Comparison of ENCODE assay signal across 8 cellular contexts in the genomic region with DNA sequence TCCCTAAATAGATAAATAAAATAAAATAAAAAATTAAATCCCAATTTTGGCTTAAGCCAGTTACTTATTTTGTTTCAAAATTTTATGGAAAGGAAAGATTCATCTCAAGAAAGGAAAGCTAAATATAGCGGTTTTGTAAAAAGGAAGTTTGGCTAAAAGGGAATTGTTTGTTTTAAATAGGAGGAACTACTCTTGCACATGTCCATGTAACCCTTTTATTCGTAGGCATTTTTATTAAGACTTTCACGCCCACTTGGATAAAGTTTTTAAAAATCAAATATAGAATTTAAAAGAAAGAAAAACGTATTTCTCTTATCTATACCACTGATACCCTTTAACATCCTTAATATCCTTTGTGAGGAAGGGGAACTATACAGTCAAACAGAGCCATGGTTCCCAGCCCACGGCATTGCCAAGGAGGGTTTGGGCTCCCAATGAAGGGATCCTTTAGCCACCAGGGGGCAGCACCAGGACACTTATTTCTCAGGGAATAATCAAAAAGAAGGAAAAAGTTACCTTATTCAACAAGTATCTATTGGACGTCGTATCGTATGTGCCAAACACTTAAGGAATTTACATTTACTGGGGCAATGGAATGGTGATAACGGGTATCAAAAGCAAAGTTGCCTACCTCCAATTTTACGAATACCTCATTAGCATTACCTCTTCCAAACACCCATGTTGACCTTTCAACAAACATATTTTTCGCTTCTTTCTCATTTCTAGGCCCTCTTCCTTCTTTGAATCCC. TPM values are rescaled to one million over a fixed set of nuclear protein-coding genes. Genes with fewer than 3 reads are reported as not detected.
A peak's percentile ranks its signal among the peaks of the same experiment; 100 is the strongest.
DNase-seq lines count a peak whose midpoint lies in the region; ATAC-seq and TF ChIP-seq lines count a peak whose summit lies in the region.

No MANE protein-coding gene starts in this region.

- POLR2A ChIA-PET in Caco-2 (lab: Charles Lee), result no interaction called here

- H3K27ac Mint-ChIP-seq in Caco-2 (ENCODE audit: unreplicated experiment), result no peak overlapping the region
- no peak overlapping the region for H3K27ac Mint-ChIP-seq in activated naive CD4-positive, alpha-beta T cell treated with anti-CD3 and anti-CD28 coated beads, Interleukin-2, amount 10 ng/mL, durations not matched to agents 7 days and 5 days

- H4K20me1 ChIP-seq in Karpas-422 (ENCODE audit: insufficient read depth, low read depth, low read length), result no peaks in the 10 kb centered on the region

- H3K14ac ChIP-seq in trophoblast cell (ENCODE audit: low read length), result no peak overlapping the region

- H2AK5ac ChIP-seq in trophoblast cell (ENCODE audit: low read length), result no peak overlapping the region

- peaks cover 2% of the 10 kb centered on the region for H3K79me1 ChIP-seq in trophoblast cell (ENCODE audit: low read length)

- peaks cover 14% of the 10 kb centered on the region for H3K4me1 ChIP-seq in Caco-2
- no peaks in the 10 kb centered on the region for H3K4me1 ChIP-seq in Karpas-422 (ENCODE audit: low read length)
- peaks cover 0 to 2% of the 10 kb centered on the region in 2 experiments for H3K4me1 ChIP-seq in trophoblast cell (ENCODE audit: control insufficient read depth in 1 of 2, insufficient read depth in 2 of 2, low read length in 2 of 2)
- H3K4me1 ChIP-seq in transverse colon, result peaks cover 0 to 6% (median 2%) of the 10 kb centered on the region in 4 donors

- no TSS peak for BruUV-seq in Caco-2 (replicated peaks; lab: Mats Ljungman, UMichigan)

- H3K27ac ChIP-seq in Karpas-422 (ENCODE audit: low read length) (no peak overlapping the region), trophoblast cell (ENCODE audit: low read depth, low read length) (no peak overlapping the region), transverse colon (no peak overlapping the region)

- in situ Hi-C loops in SK-MEL-5 (cut with HindIII; ENCODE audit: low pct_unique_long_range_greater_than_20kb, low sequenced_read_pairs) (no loop called here), transverse colon (cut with MboI; ENCODE audit: low pct_ligation_motif_present in 1 of 4, low pct_unique_long_range_greater_than_20kb in 1 of 4, low sequenced_read_pairs in 3 of 4) (loop anchor here in 3 of 4 donors (10.0 to 25.0 kb wide), 3 partner anchors 133 to 690 kb away; a partner anchor contains a TSS)

- no peaks in the 10 kb centered on the region for H3K9me2 ChIP-seq in Karpas-422 (replicated peaks; ENCODE audit: insufficient read depth, low read length)

- TF ChIP-seq CTCF in Caco-2 (IDR thresholded peaks at IDR 0.05; ENCODE audit: insufficient read depth in 1 of 2, low read depth in 1 of 2, low read length in 1 of 2, severe bottlenecking in 1 of 2, unreplicated experiment in 1 of 2) (peak; percentile 72), transverse colon (IDR thresholded peaks at IDR 0.05) (peak; percentile 83 to 91 (median 87))

- H3K27me3 ChIP-seq in Caco-2 (replicated peaks; ENCODE audit: control insufficient read depth, insufficient read depth, low read length) (no peaks in the 10 kb centered on the region), Karpas-422 (ENCODE audit: low read length) (no peaks in the 10 kb centered on the region), trophoblast cell (ENCODE audit: insufficient read depth, low read length) (no peaks in the 10 kb centered on the region), transverse colon (peaks cover 3% of the 10 kb centered on the region)

- TF ChIP-seq EP300 in transverse colon (IDR thresholded peaks at IDR 0.05; ENCODE audit: low read depth), result no peak

- H3K9me3 ChIP-seq in Caco-2 (no peaks in the 10 kb centered on the region), Karpas-422 (ENCODE audit: low read length) (no peaks in the 10 kb centered on the region), trophoblast cell (ENCODE audit: insufficient read depth, low read depth, low read length) (peaks cover 2% of the 10 kb centered on the region), transverse colon (no peaks in the 10 kb centered on the region)

- no peak overlapping the region for H4K12ac ChIP-seq in trophoblast cell (ENCODE audit: low read depth, low read length)

- no peaks in the 10 kb centered on the region for H3K27me3 Mint-ChIP-seq in Caco-2 (ENCODE audit: insufficient read depth, unreplicated experiment)
- peaks cover 8% of the 10 kb centered on the region for H3K27me3 Mint-ChIP-seq in activated naive CD4-positive, alpha-beta T cell treated with anti-CD3 and anti-CD28 coated beads, Interleukin-2, amount 10 ng/mL, durations not matched to agents 7 days and 5 days

- H4K91ac ChIP-seq in trophoblast cell (ENCODE audit: low read depth, low read length), result no peak overlapping the region

- H3K9me3 Mint-ChIP-seq in Caco-2 (ENCODE audit: unreplicated experiment), result no peaks in the 10 kb centered on the region
- peaks cover 2% of the 10 kb centered on the region for H3K9me3 Mint-ChIP-seq in activated naive CD4-positive, alpha-beta T cell treated with anti-CD3 and anti-CD28 coated beads, Interleukin-2, amount 10 ng/mL, durations not matched to agents 7 days and 5 days

- H2AFZ ChIP-seq in Karpas-422 (ENCODE audit: low read length) (no peak overlapping the region), trophoblast cell (ENCODE audit: insufficient read depth, low read length, poor library complexity) (no peak overlapping the region)

- H3K4me3 ChIP-seq in Caco-2 (ENCODE audit: low read depth, low read length) (no peak overlapping the region), Karpas-422 (ENCODE audit: low read length) (no peak overlapping the region), trophoblast cell (ENCODE audit: low read depth, low read length) (no peak overlapping the region), transverse colon (no peak overlapping the region)

- H3K4me2 ChIP-seq in Karpas-422 (ENCODE audit: low read depth, low read length, poor library complexity, severe bottlenecking) (no peak overlapping the region), trophoblast cell (ENCODE audit: low read length) (no peak overlapping the region)

- intact Hi-C loops in Caco-2 (cut with micrococcal nuclease; ENCODE audit: unreplicated experiment) (loop anchor here (1.0 to 10.0 kb wide), 6 partner anchors 28 to 693 kb away; a partner anchor contains a TSS), head of caudate nucleus (cut with DNase I) (no loop called here), transverse colon (cut with DNase I; ENCODE audit: low total_unique reads) (loop anchor here (10.0 kb wide), 1 partner anchor 133 kb away; no protein-coding TSS in a partner anchor)

- H3K79me2 ChIP-seq in Karpas-422 (ENCODE audit: low read length), result no peaks in the 10 kb centered on the region
- H3K79me2 ChIP-seq in trophoblast cell (ENCODE audit: control insufficient read depth, insufficient read depth, low read length, poor library complexity), result no peaks in the 10 kb centered on the region

- H3K9ac ChIP-seq in Karpas-422 (ENCODE audit: low read length), result no peak overlapping the region
- H3K9ac ChIP-seq in trophoblast cell (ENCODE audit: low read length), result no peak overlapping the region

- no peak overlapping the region for H2BK12ac ChIP-seq in trophoblast cell (ENCODE audit: low read length)

- WGBS in trophoblast cell (ENCODE audit: extremely low coverage, insufficient coverage, insufficient read length), result 100% methylated on average over 1 of the region's 11 CpGs
- 23 to 26% methylated on average over 10 to 11 of the region's 11 CpGs for WGBS in transverse colon (ENCODE audit: low coverage in 1 of 2), 2 donors

- H3K36me3 Mint-ChIP-seq in Caco-2 (ENCODE audit: insufficient read depth, unreplicated experiment), result no peaks in the 10 kb centered on the region
- no peaks in the 10 kb centered on the region for H3K36me3 Mint-ChIP-seq in activated naive CD4-positive, alpha-beta T cell treated with anti-CD3 and anti-CD28 coated beads, Interleukin-2, amount 10 ng/mL, durations not matched to agents 7 days and 5 days

- H4K8ac ChIP-seq in trophoblast cell (ENCODE audit: low read depth, low read length), result no peak overlapping the region

- H3K18ac ChIP-seq in trophoblast cell (ENCODE audit: low read length), result no peak overlapping the region

- H3K4ac ChIP-seq in trophoblast cell (ENCODE audit: low read depth, low read length), result no peak overlapping the region

- CTCF ChIA-PET in Caco-2 (lab: Charles Lee), result no interaction called here
- CTCF ChIA-PET in activated naive CD4-positive, alpha-beta T cell treated with anti-CD3 and anti-CD28 coated beads, Interleukin-2, amount 10 ng/mL, durations not matched to agents 7 days and 5 days (lab: Charles Lee), result interaction anchor here (0.7 to 1.1 kb wide), 2 partner anchors 12 to 128 kb away, joined by 3 read pairs; no protein-coding TSS in a partner anchor

- H3K4me1 Mint-ChIP-seq in Caco-2 (ENCODE audit: low read depth, unreplicated experiment), result peaks cover 7% of the 10 kb centered on the region
- no peaks in the 10 kb centered on the region for H3K4me1 Mint-ChIP-seq in activated naive CD4-positive, alpha-beta T cell treated with anti-CD3 and anti-CD28 coated beads, Interleukin-2, amount 10 ng/mL, durations not matched to agents 7 days and 5 days

- H2BK5ac ChIP-seq in trophoblast cell (ENCODE audit: low read depth, low read length, poor library complexity), result no peak overlapping the region

- no peak for TF ChIP-seq POLR2A in transverse colon (IDR thresholded peaks at IDR 0.05)

- ATAC-seq in GM21515 (IDR thresholded peaks at IDR 0.05; ENCODE audit: unreplicated experiment), result peak; percentile 82

- H3K36me3 ChIP-seq in Caco-2 (ENCODE audit: control insufficient read depth, insufficient read depth, low read length) (no peaks in the 10 kb centered on the region), Karpas-422 (ENCODE audit: insufficient read depth, low read length) (no peaks in the 10 kb centered on the region), trophoblast cell (ENCODE audit: control insufficient read depth in 1 of 2, insufficient read depth in 2 of 2, low read length in 2 of 2) (no peaks in the 10 kb centered on the region), transverse colon (no peaks in the 10 kb centered on the region)

- H3K23ac ChIP-seq in trophoblast cell (ENCODE audit: low read length), result no peak overlapping the region

- DNase-seq in Caco-2, result peak; percentile 81 to 87
- peak; percentile 76 for DNase-seq in Karpas-422
- DNase-seq in SK-MEL-5 (ENCODE audit: low read depth, low spot score), result peak; percentile 83
- peak; percentile 87 for DNase-seq in activated naive CD4-positive, alpha-beta T cell treated with anti-CD3 and anti-CD28 coated beads, Interleukin-2, amount 10 ng/mL, durations not matched to agents 7 days and 5 days
- DNase-seq in head of caudate nucleus, result peak; percentile 74 to 96 (median 88)
- DNase-seq in trophoblast cell, result peak; percentile 85 to 99
- peak; percentile 88 for DNase-seq in transverse colon

- H3K4me3 Mint-ChIP-seq in Caco-2 (ENCODE audit: unreplicated experiment), result no peak overlapping the region
- H3K4me3 Mint-ChIP-seq in activated naive CD4-positive, alpha-beta T cell treated with anti-CD3 and anti-CD28 coated beads, Interleukin-2, amount 10 ng/mL, durations not matched to agents 7 days and 5 days, result no peak overlapping the region

- no peak overlapping the region for H2BK120ac ChIP-seq in trophoblast cell (ENCODE audit: insufficient read depth, low read length, poor library complexity)

RNA-seq across cellular contexts. Expression of a gene that starts 27.7 kb away (rescaled TPM):
- 13.9 and 17.5 TPM in 2 replicates for total RNA-seq in Caco-2 (2022)
- total RNA-seq in Karpas-422 (2014; rRNA removed; shearing (Covaris generic); ENCODE audit: low replicate concordance), result 11.1 and 16.8 TPM in 2 replicates
- total RNA-seq in SK-MEL-5 (2014; rRNA removed; shearing (Covaris generic)), result 14.2 and 15.6 TPM in 2 replicates
- polyA plus RNA-seq in SK-MEL-5 (2015; cell fraction: cytosol; rRNA removed), result 13.4 and 18.6 TPM in 2 replicates
- polyA plus RNA-seq in SK-MEL-5 (2015; cell fraction: nucleus; rRNA removed), result 21.4 and 25.2 TPM in 2 replicates
- polyA plus RNA-seq in trophoblast cell (2013), result 11.0 TPM in 2 replicates
- 10 to 100 TPM; 13.9 to 26.2 (median 24.7) TPM for total RNA-seq in transverse colon

RNA-seq across cellular contexts. Expression of a gene that starts 32.7 kb away (rescaled TPM):
- total RNA-seq in Caco-2 (2022), result 12.9 and 15.3 TPM in 2 replicates
- total RNA-seq in Karpas-422 (2014; rRNA removed; shearing (Covaris generic); ENCODE audit: low replicate concordance), result 5.4 and 7.5 TPM in 2 replicates
- total RNA-seq in SK-MEL-5 (2014; rRNA removed; shearing (Covaris generic)), result 9.0 and 9.7 TPM in 2 replicates
- polyA plus RNA-seq in SK-MEL-5 (2015; cell fraction: cytosol; rRNA removed), result 14.0 and 16.0 TPM in 2 replicates
- polyA plus RNA-seq in SK-MEL-5 (2015; cell fraction: nucleus; rRNA removed), result 3.8 and 5.3 TPM in 2 replicates
- polyA plus RNA-seq in trophoblast cell (2013), result 41.6 and 42.1 TPM in 2 replicates
- total RNA-seq in transverse colon, result 10 to 100 TPM in 2 of 4 donors, not detected in 2; 15.4 to 16.9 TPM
